Comparison of ENCODE assay signal across 33 cellular contexts in genomic region chr17:37200497-37200896, GRCh38.
"Had no signal": no experiment of that assay in that cellular context is flagged by ENCODE, and none has a peak within 500 bp of the region (broad histone marks: within the 10 kb centered on the region; RNA-seq: fewer than 3 reads in every experiment).

No MANE protein-coding gene starts in this region.

- DNase-seq: Karpas-422, Kasumi-1, MG63, MM.1S, NCI-H1048, NCI-H1092, NCI-H1092 treated with DMSO at 0.1 percent for 48 hours, NCI-H1105, NCI-H1105 treated with DMSO at 0.1 percent for 48 hours, NCI-H1417, NCI-H1417 treated with DMSO at 0.1 percent for 48 hours, NCI-H1436, NCI-H1436 treated with DMSO at 0.1 percent for 48 hours, NCI-H146, NCI-H1694, NCI-H1694 treated with DMSO at 0.1 percent for 48 hours, NCI-H187, NCI-H187 treated with DMSO at 0.1 percent for 48 hours, NCI-H1930, NCI-H2029, NCI-H2029 treated with DMSO at 0.1 percent for 48 hours, NCI-H2081, NCI-H2081 treated with DMSO at 0.1 percent for 48 hours, NCI-H2107, NCI-H2171, NCI-H2171 treated with DMSO at 0.1 percent for 48 hours, NCI-H2227 treated with DMSO at 0.1 percent for 48 hours, NCI-H226, NCI-H345, NCI-H446, NCI-H446 treated with DMSO at 0.1 percent for 48 hours, NCI-H510A, NCI-H510A treated with DMSO at 0.1 percent for 48 hours had no signal
